8 cellular contexts compared by ENCODE assay signal in the genomic region with DNA sequence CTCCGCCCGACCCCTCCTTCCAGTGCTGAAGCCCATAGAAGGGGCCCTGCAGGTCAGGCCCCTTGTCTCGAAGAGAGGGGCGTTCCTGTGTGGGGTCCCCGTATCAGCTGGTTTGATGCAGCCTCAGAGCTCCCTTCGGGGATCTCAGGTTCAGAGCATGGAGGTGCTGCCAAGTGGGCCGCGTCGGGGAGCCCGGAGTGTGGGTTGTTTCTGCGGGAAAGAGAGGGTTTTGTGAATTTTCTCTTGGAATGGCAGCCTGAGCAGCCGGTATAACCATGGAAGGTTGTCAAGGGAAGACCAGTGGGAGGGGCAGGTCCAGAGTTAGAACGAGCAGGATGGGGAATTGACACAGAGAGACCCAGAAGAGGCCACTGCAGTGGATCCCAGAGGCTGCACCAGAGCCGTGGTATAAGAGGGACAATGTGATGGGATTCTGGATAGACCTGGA. TPM values are rescaled to one million over a fixed set of nuclear protein-coding genes. Genes with fewer than 3 reads are reported as not detected.
DNase-seq lines count a peak whose midpoint lies in the region; ATAC-seq lines count a peak whose summit lies in the region.

No MANE protein-coding gene starts in this region.

- H3K27me3 ChIP-seq in HUES48 (ENCODE audit: control insufficient read depth, insufficient read depth, low read length): no peaks in the 10 kb centered on the region
- no peaks in the 10 kb centered on the region for H3K27me3 ChIP-seq in iPS-18a (ENCODE audit: control insufficient read depth, insufficient read depth, low read length)
- no peaks in the 10 kb centered on the region for H3K27me3 ChIP-seq in skeletal muscle tissue (ENCODE audit: control insufficient read depth in 3 of 3, insufficient read depth in 3 of 3, low read length in 3 of 3)

- H3K36me3 ChIP-seq in HUES48 (ENCODE audit: control insufficient read depth, insufficient read depth, low read length) (peaks cover 5% of the 10 kb centered on the region; the same call in 1 of the 2 replicates), iPS-18a (ENCODE audit: control insufficient read depth, low read depth, low read length) (no peaks in the 10 kb centered on the region), skeletal muscle tissue (ENCODE audit: control insufficient read depth in 3 of 3, insufficient read depth in 3 of 3, low read length in 3 of 3) (peaks cover 2 to 5% (median 2%) of the 10 kb centered on the region in 3 donors)

- peak overlapping the region; percentile 46 for H3K27ac ChIP-seq in HUES48 (ENCODE audit: low read depth, low read length)
- H3K27ac ChIP-seq in angular gyrus (ENCODE audit: low read depth, low read length): peak overlapping the region; percentile 69
- no peak overlapping the region for H3K27ac ChIP-seq in iPS-18a (ENCODE audit: low read length)
- H3K27ac ChIP-seq in skeletal muscle tissue (ENCODE audit: low read depth, low read length): peak overlapping the region; percentile 93

- H3K4me1 ChIP-seq in HUES48 (ENCODE audit: control insufficient read depth, insufficient read depth, low read length): 0 out of 2 replicates have a peak, but pooled peaks cover 8% of the 10 kb centered on the region
- peaks cover 9% of the 10 kb centered on the region for H3K4me1 ChIP-seq in iPS-18a (ENCODE audit: control insufficient read depth, low read depth, low read length)
- H3K4me1 ChIP-seq in skeletal muscle tissue (ENCODE audit: control insufficient read depth in 3 of 3, insufficient read depth in 3 of 3, low read length in 3 of 3): peaks cover 10 to 14% (median 12%) of the 10 kb centered on the region in 3 donors

- H3K9ac ChIP-seq in HUES48 (ENCODE audit: low read depth, low read length): 0 out of 2 replicates have a peak overlapping the region, but pooled peaks have one; percentile 31
- peak overlapping the region; percentile 37 for H3K9ac ChIP-seq in iPS-18a (ENCODE audit: low read length)
- peak overlapping the region; percentile 64 to 92 (median 91) for H3K9ac ChIP-seq in skeletal muscle tissue (ENCODE audit: low read depth in 1 of 3, low read length in 3 of 3)

- DNase-seq in NCI-H2029 (lab: John Stamatoyannopoulos, UW): no peak
- no peak for DNase-seq in NCI-H2029 treated with DMSO at 0.1 percent for 48 hours (lab: John Stamatoyannopoulos, UW)
- no peak for DNase-seq in NCI-H345 treated with DMSO at 0.1 percent for 48 hours (lab: John Stamatoyannopoulos, UW; ENCODE audit: unreplicated experiment)

- peak; percentile 17 for ATAC-seq in GM18511 (IDR thresholded peaks at IDR 0.05; ENCODE audit: unreplicated experiment)

- H3K9me3 ChIP-seq in HUES48 (ENCODE audit: control insufficient read depth, insufficient read depth, low read length) (no peaks in the 10 kb centered on the region), iPS-18a (ENCODE audit: control insufficient read depth, low read depth, low read length) (no peaks in the 10 kb centered on the region), skeletal muscle tissue (ENCODE audit: control insufficient read depth in 3 of 3, low read length in 3 of 3) (peaks cover 0 to 2% (median 0%) of the 10 kb centered on the region in 3 donors)

- peak overlapping the region; percentile 84 for H3K4me3 ChIP-seq in HUES48 (ENCODE audit: low read depth, low read length)
- peak overlapping the region; percentile 96 for H3K4me3 ChIP-seq in iPS-18a (ENCODE audit: low read length)
- peak overlapping the region; percentile 67 to 91 (median 90) for H3K4me3 ChIP-seq in skeletal muscle tissue (ENCODE audit: low read length in 3 of 3)

RNA-seq across cellular contexts. Expression of a gene that starts 0.4 kb away (rescaled TPM):
- 25.1 TPM for total RNA-seq in skeletal muscle tissue

RNA-seq across cellular contexts. Expression of a gene that starts 0.4 kb away (rescaled TPM):
- total RNA-seq in skeletal muscle tissue: 3.1 TPM

RNA-seq across cellular contexts. Expression of a gene that starts 12.7 kb away (rescaled TPM):
- 16.2 TPM for total RNA-seq in skeletal muscle tissue

RNA-seq across cellular contexts. Expression of a gene that starts 25.9 kb away (rescaled TPM):
- total RNA-seq in skeletal muscle tissue: 27.7 TPM

RNA-seq across cellular contexts. Expression of a gene that starts 43.5 kb away (rescaled TPM):
- total RNA-seq in skeletal muscle tissue: 18.8 TPM

Comparison
In these comparisons a context has a peak if more than half of its experiments do, and no peak if none do; other contexts are left out.
1. H3K9ac ChIP-seq: peak in every context shown above with its lines; median percentile 91 in skeletal muscle tissue; 37 in iPS-18a; 31 in HUES48.